In the genomic region with DNA sequence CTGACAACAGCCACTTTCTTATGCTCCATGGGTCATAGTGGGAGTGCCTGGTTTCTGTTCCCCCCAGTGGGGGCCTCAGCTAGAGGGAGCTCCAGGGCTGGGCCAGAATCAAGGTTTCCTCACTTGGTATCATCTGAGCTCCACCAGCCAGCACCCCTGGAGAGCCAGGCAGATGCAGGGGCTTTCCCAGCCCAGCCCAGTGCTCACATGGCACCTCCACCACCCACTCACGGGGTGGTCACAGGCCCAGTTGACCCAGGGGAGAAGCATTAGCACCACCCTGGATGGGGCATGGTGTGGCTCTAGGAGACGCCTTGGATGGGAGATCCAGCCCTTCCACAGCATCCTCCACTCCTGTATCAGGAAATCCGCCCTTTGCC, we compare ENCODE assay signal across 18 cellular contexts. TPM values are rescaled to one million over a fixed set of nuclear protein-coding genes. Genes with fewer than 3 reads are reported as not detected.
DNase-seq lines count a peak whose midpoint lies in the region; ATAC-seq, FAIRE-seq and TF ChIP-seq lines count a peak whose summit lies in the region.
"Had no signal": no experiment of that assay in that cellular context is flagged by ENCODE, and none has a peak within 500 bp of the region (broad histone marks: within the 10 kb centered on the region; RNA-seq: fewer than 3 reads in every experiment).

No MANE protein-coding gene starts in this region.

- H3K4me1 ChIP-seq in heart left ventricle (peaks cover 16 to 85% (median 71%) of the 10 kb centered on the region in 12 donors), OCI-LY1 (ENCODE audit: insufficient read depth, low read length, severe bottlenecking) (peaks cover 24% of the 10 kb centered on the region), foreskin keratinocyte (peaks cover 4% of the 10 kb centered on the region), pancreas (peaks cover 0 to 6% (median 0%) of the 10 kb centered on the region in 3 donors)

- H3K9ac ChIP-seq in OCI-LY1 (ENCODE audit: low read length) = no peak overlapping the region

- no peaks in the 10 kb centered on the region for H3K9me3 ChIP-seq in heart left ventricle
- H3K9me3 ChIP-seq in OCI-LY1 (ENCODE audit: low read length) = no peaks in the 10 kb centered on the region
- no peaks in the 10 kb centered on the region for H3K9me3 ChIP-seq in pancreas
- H3K9me3 ChIP-seq: left lung had no signal

- ATAC-seq in heart left ventricle (no peak), left ventricle myocardium superior (no peak), foreskin keratinocyte (no peak), pancreas (no peak), GM18519 (IDR thresholded peaks at IDR 0.05; ENCODE audit: low FRiP score, unreplicated experiment) (no peak)
- ATAC-seq: left lung; stimulated activated effector memory CD8-positive, alpha-beta T cell treated with anti-CD3 and anti-CD28 coated beads, Interleukin-12 subunit alpha, Interleukin-12 subunit beta, amount 100 ng/mL, for 72 hours had no signal

- H3K4me3 ChIP-seq in heart left ventricle (no peak overlapping the region), OCI-LY1 (ENCODE audit: low read depth, low read length, poor library complexity, severe bottlenecking) (no peak overlapping the region), pancreas (no peak overlapping the region)
- H3K4me3 ChIP-seq: left lung had no signal

- TF ChIP-seq CTCF in heart left ventricle (IDR thresholded peaks at IDR 0.05) (peak in 2 of 12 donors; percentile 9 to 18), OCI-LY1 (IDR thresholded peaks at IDR 0.05; ENCODE audit: low read length) (peak; percentile 30), foreskin keratinocyte (conservative IDR thresholded peaks at IDR 0.05) (peak; percentile 40), pancreas (IDR thresholded peaks at IDR 0.05) (no peak)

- FAIRE-seq in urothelium cell line (lab: Jason Lieb, UNC) = peak; percentile 42
- FAIRE-seq in pancreas (lab: Jason Lieb, UNC) = no peak
- FAIRE-seq: G401.6 had no signal

- H3K79me2 ChIP-seq in OCI-LY1 (ENCODE audit: insufficient read depth, low read length) = no peaks in the 10 kb centered on the region

- H3F3A ChIP-seq in OCI-LY1 (ENCODE audit: insufficient read depth, low read length) = no peaks in the 10 kb centered on the region

- WGBS in heart left ventricle, 4 donors = 54 to 78% (median 69%) methylated on average over 2 to 3 of the region's 3 CpGs
- WGBS in pancreas, 2 donors = 83 to 86% methylated on average over 3 of the region's 3 CpGs

- no peaks in the 10 kb centered on the region for H3K9me2 ChIP-seq in OCI-LY1 (ENCODE audit: low read depth, low read length)

- no peaks in the 10 kb centered on the region for H4K20me1 ChIP-seq in OCI-LY1 (ENCODE audit: insufficient read depth, low read length)

- no peak overlapping the region for H2AFZ ChIP-seq in OCI-LY1 (ENCODE audit: low read length)

- H3K27ac ChIP-seq in heart left ventricle = peak overlapping the region in 10 of 12 donors; percentile 29 to 82 (median 60)
- no peak overlapping the region for H3K27ac ChIP-seq in OCI-LY1 (ENCODE audit: low read depth, low read length, poor library complexity, severe bottlenecking)
- H3K27ac ChIP-seq in foreskin keratinocyte = no peak overlapping the region
- no peak overlapping the region for H3K27ac ChIP-seq in pancreas
- H3K27ac ChIP-seq: C4-2B had no signal

- DNase-seq in heart left ventricle = no peak
- no peak for DNase-seq in left ventricle myocardium superior
- no peak for DNase-seq in foreskin keratinocyte
- DNase-seq in urothelium cell line (ENCODE audit: low spot score) = no peak
- no peak for DNase-seq in NK-92 (lab: John Stamatoyannopoulos, UW; ENCODE audit: unreplicated experiment)
- DNase-seq in pancreas = no peak
- DNase-seq: amygdala; glutamatergic neuron; KG1; occipital lobe; stimulated activated CD4-positive, alpha-beta T cell treated with anti-CD3 and anti-CD28 coated beads, Interleukin-1b, Interleukin-23, amount 100 ng/mL, for 48 hours had no signal

- intact Hi-C loops in heart left ventricle (cut with DNase I) (loop anchor here in 1 of 10 donors (5.0 kb wide), 1 partner anchor 311 kb away; no protein-coding TSS in a partner anchor), left ventricle myocardium superior (cut with micrococcal nuclease) (no loop called here), pancreas (cut with DNase I) (loop anchor here in 2 of 3 donors (5.0 to 10.0 kb wide), 3 partner anchors 114 to 321 kb away; no protein-coding TSS in a partner anchor)

- no peaks in the 10 kb centered on the region for H3K27me3 ChIP-seq in heart left ventricle
- peaks cover 4% of the 10 kb centered on the region; the same call in 1 of the 2 replicates for H3K27me3 ChIP-seq in OCI-LY1 (ENCODE audit: insufficient read depth, low read length)
- no peaks in the 10 kb centered on the region for H3K27me3 ChIP-seq in foreskin keratinocyte
- H3K27me3 ChIP-seq in pancreas = no peaks in the 10 kb centered on the region
- H3K27me3 ChIP-seq: left lung had no signal

- no peak for TF ChIP-seq POLR2A in heart left ventricle (IDR thresholded peaks at IDR 0.05)

- no peak overlapping the region for H3K4me2 ChIP-seq in OCI-LY1 (ENCODE audit: low read length)

- H3K36me3 ChIP-seq in heart left ventricle = no peaks in the 10 kb centered on the region
- H3K36me3 ChIP-seq in OCI-LY1 (ENCODE audit: insufficient read depth, low read length) = no peaks in the 10 kb centered on the region
- H3K36me3 ChIP-seq in pancreas = no peaks in the 10 kb centered on the region
- H3K36me3 ChIP-seq: left lung had no signal

RNA-seq across cellular contexts. Expression of a gene that starts 24.1 kb away (rescaled TPM):
- under 1 TPM in 1 of 9 donors, not detected in 8; 0.36 TPM for total RNA-seq in heart left ventricle
- polyA plus RNA-seq in heart left ventricle = not detected
- total RNA-seq in left ventricle myocardium superior = not detected
- total RNA-seq in foreskin keratinocyte = 9.5 and 41.8 TPM in 2 replicates
- 14.0 and 50.2 TPM in 2 replicates for polyA plus RNA-seq in foreskin keratinocyte
- 1 to 10 TPM in 1 of 6 donors, under 1 TPM in 5; 0.16 to 1.3 (median 0.62) TPM for total RNA-seq in pancreas
- polyA plus RNA-seq in pancreas = under 1 TPM; 0.66 to 0.95 TPM
- total RNA-seq: SK-MEL-5 had no signal

Comparison
In these comparisons a context has a peak if more than half of its experiments do, and no peak if none do; other contexts are left out.
1. H3K27ac ChIP-seq: peak in heart left ventricle (10 of 12); none in OCI-LY1 (single experiment), foreskin keratinocyte (single experiment) and pancreas (0 of 4).
2. CTCF ChIP-seq: peak in OCI-LY1 (single experiment) and foreskin keratinocyte (single experiment); none in pancreas (0 of 4).